In the genomic region with DNA sequence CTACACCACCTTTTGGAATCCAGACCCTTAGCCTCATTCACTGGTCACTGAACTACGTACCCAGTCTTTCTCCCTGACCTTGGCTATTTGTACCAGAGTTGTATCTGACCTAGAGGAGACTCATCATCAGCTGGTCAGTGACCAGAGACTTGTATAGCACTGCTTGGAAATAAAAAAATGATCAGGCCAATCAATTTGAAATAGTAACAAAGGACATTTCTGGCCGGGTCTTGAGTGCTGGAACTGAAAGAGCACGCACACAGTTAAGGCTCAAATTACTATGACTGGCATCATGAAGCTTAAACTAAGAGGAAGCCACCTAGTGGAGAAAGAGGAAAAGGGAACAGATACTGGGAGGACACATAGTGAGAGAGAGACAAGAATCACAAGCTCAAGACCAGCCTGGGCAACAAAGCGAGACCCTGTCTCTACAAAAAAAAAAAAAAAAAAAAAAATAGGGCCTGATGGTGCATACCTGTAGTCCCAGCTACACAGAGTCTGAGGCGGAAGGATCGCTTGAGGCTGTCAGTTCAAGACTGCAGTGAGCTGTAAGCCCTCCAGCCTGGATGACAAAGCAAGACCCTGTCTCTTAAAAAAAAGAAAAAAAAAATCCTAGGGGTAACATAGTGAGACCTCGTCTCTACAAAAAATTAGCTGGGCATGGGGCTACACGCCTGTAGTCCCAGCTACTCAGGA, we compare ENCODE assay signal across 8 cellular contexts. TPM values are rescaled to one million over a fixed set of nuclear protein-coding genes. Genes with fewer than 3 reads are reported as not detected.
DNase-seq lines count a peak whose midpoint lies in the region; ATAC-seq and TF ChIP-seq lines count a peak whose summit lies in the region.

No MANE protein-coding gene starts in this region.

- H3T11ph ChIP-seq in H9 (ENCODE audit: low read length) = no peak overlapping the region

- H3K27ac ChIP-seq in 22Rv1 (no peak overlapping the region), H9 (ENCODE audit: insufficient read length, low read depth, low read length) (no peak overlapping the region), left lung (no peak overlapping the region), upper lobe of left lung (no peak overlapping the region)

- no peaks in the 10 kb centered on the region for H3K9me3 Mint-ChIP-seq in H9

- H3K23me2 ChIP-seq in H9 (ENCODE audit: insufficient read length, low read depth, low read length, poor library complexity, severe bottlenecking) = no peaks in the 10 kb centered on the region

- H3K9me3 ChIP-seq in H9 (ENCODE audit: control insufficient read depth, low read depth, low read length) (no peaks in the 10 kb centered on the region), left lung (no peaks in the 10 kb centered on the region), upper lobe of left lung (no peaks in the 10 kb centered on the region)

- no peak overlapping the region for H4K91ac ChIP-seq in H9 (ENCODE audit: insufficient read length, low read depth, low read length)

- no peak overlapping the region for H2BK5ac ChIP-seq in H9 (ENCODE audit: insufficient read length, low read length)

- H3K23ac ChIP-seq in H9 (ENCODE audit: insufficient read length, low read depth, low read length) = no peak overlapping the region

- no peak overlapping the region for H2BK15ac ChIP-seq in H9 (ENCODE audit: low read depth, low read length)

- H3K79me2 ChIP-seq in H9 (ENCODE audit: insufficient read depth, low read length) = no peaks in the 10 kb centered on the region

- H2BK20ac ChIP-seq in H9 (ENCODE audit: low read depth, low read length, poor library complexity, severe bottlenecking) = no peak overlapping the region

- H3K36me3 ChIP-seq in GM06990 (ENCODE audit: control insufficient read depth, insufficient read depth, low read length) (no peaks in the 10 kb centered on the region), left lung (no peaks in the 10 kb centered on the region), upper lobe of left lung (no peaks in the 10 kb centered on the region)

- H4K20me1 ChIP-seq in H9 (ENCODE audit: control insufficient read depth, insufficient read depth, insufficient read length) = no peaks in the 10 kb centered on the region

- H3K4me3 ChIP-seq in GM06990 (replicated peaks; ENCODE audit: low read depth, low read length) (no peak overlapping the region), left lung (no peak overlapping the region), upper lobe of left lung (no peak overlapping the region)

- in situ Hi-C loops in KBM-7 (cut with MboI; ENCODE audit: low pct_unique_long_range_greater_than_20kb, low sequenced_read_pairs) = no loop called here

- peak overlapping the region in 1 of 3 experiments; percentile 73; a peak in 1 of 7 replicates for H3K27ac Mint-ChIP-seq in H9

- peaks cover 8% of the 10 kb centered on the region for H3K4me1 ChIP-seq in H9 (ENCODE audit: insufficient read depth, low read length)
- peaks cover 0 to 7% of the 10 kb centered on the region in 2 donors for H3K4me1 ChIP-seq in left lung
- H3K4me1 ChIP-seq in upper lobe of left lung = peaks cover 0 to 4% (median 0%) of the 10 kb centered on the region in 4 donors

- WGBS in H9 (ENCODE audit: extremely low coverage, insufficient read length, low lambda C conversion rate) = no CpG with 5 or more reads among the region's 8 CpGs
- WGBS in upper lobe of left lung, 2 donors = 47 to 51% methylated on average over 8 of the region's 8 CpGs

- DNase-seq in GM06990 (ENCODE audit: extremely low read depth, insufficient read length) = peak; percentile 46
- DNase-seq in H9 = peak; percentile 46
- DNase-seq in KBM-7 = peak; percentile 85
- DNase-seq in OCI-M1 (lab: John Stamatoyannopoulos, UW) = peak; percentile 90
- peak; percentile 31 for DNase-seq in cerebellum (ENCODE audit: low spot score)
- no peak for DNase-seq in left lung
- DNase-seq in upper lobe of left lung = no peak

- no peak overlapping the region for H4K5ac ChIP-seq in H9 (ENCODE audit: insufficient read length, low read depth, low read length)

- no peak for TF ChIP-seq EP300 in upper lobe of left lung (IDR thresholded peaks at IDR 0.05)

- intact Hi-C loops in left lung (cut with DNase I) = loop anchor here in 1 of 2 donors (10.0 kb wide), 1 partner anchor 293 kb away; no protein-coding TSS in a partner anchor

- peak overlapping the region; percentile 12 for H3K4me2 ChIP-seq in H9 (ENCODE audit: insufficient read depth, insufficient read length, low read length)

- TF ChIP-seq CTCF in 22Rv1 (IDR thresholded peaks at IDR 0.05) = peak; percentile 86
- peak; percentile 69 for TF ChIP-seq CTCF in GM06990 (IDR thresholded peaks at IDR 0.05; ENCODE audit: insufficient read depth, low read length, poor library complexity, severe bottlenecking)
- peak; percentile 79 for TF ChIP-seq CTCF in H9 (conservative IDR thresholded peaks at IDR 0.05)
- peak; percentile 43 to 70 for TF ChIP-seq CTCF in left lung (IDR thresholded peaks at IDR 0.05)
- TF ChIP-seq CTCF in upper lobe of left lung (IDR thresholded peaks at IDR 0.05) = peak; percentile 20 to 73 (median 57)

- H2BK120ac ChIP-seq in H9 (ENCODE audit: low read depth, low read length, poor library complexity, severe bottlenecking) = no peak overlapping the region

- H4K8ac ChIP-seq in H9 (replicated peaks; ENCODE audit: insufficient read length, low read depth, low read length) = no peak overlapping the region

- H2AFZ ChIP-seq in H9 (ENCODE audit: low read length) = peak overlapping the region; percentile 97

- ATAC-seq in left lung (peak; percentile 98), upper lobe of left lung (ENCODE audit: low FRiP score in 2 of 2) (peak; percentile 79 to 92)

- H3K27me3 ChIP-seq in GM06990 (replicated peaks; ENCODE audit: control insufficient read depth, insufficient read depth, low read length) (no peaks in the 10 kb centered on the region), H9 (ENCODE audit: insufficient read depth, low read length) (no peaks in the 10 kb centered on the region), left lung (peaks cover 0 to 6% of the 10 kb centered on the region in 2 donors), upper lobe of left lung (no peaks in the 10 kb centered on the region)

- no peak overlapping the region for H3K14ac ChIP-seq in H9 (ENCODE audit: insufficient read depth, low read length)

- no peak overlapping the region for H3K9ac ChIP-seq in H9 (ENCODE audit: extremely low read depth, insufficient read length, low read length)

- no peak for TF ChIP-seq POLR2A in upper lobe of left lung (IDR thresholded peaks at IDR 0.05)

- H3K36me3 Mint-ChIP-seq in H9 (ENCODE audit: insufficient read depth in 1 of 3, low read depth in 3 of 3) = no peaks in the 10 kb centered on the region

- H3K18ac ChIP-seq in H9 (ENCODE audit: insufficient read length, low read depth, low read length) = no peak overlapping the region

- no peak overlapping the region for H3K56ac ChIP-seq in H9 (ENCODE audit: insufficient read length, low read depth, low read length)

- no peaks in the 10 kb centered on the region for H3K79me1 ChIP-seq in H9 (ENCODE audit: insufficient read depth, low read depth, low read length, poor library complexity, severe bottlenecking)

- no peak overlapping the region for H2BK12ac ChIP-seq in H9 (ENCODE audit: insufficient read length, low read depth, low read length)

- H3K4me3 Mint-ChIP-seq in H9 = peak overlapping the region; percentile 14 to 33; a peak in 3 of 5 replicates

- H3K4ac ChIP-seq in H9 (ENCODE audit: low read depth, low read length) = no peak overlapping the region

- H2AK5ac ChIP-seq in H9 (ENCODE audit: insufficient read length, low read length) = no peak overlapping the region

- H3K4me1 Mint-ChIP-seq in H9 = peaks cover 14 to 19% of the 10 kb centered on the region in 2 experiments

- no peaks in the 10 kb centered on the region for H3K27me3 Mint-ChIP-seq in H9 (ENCODE audit: low read depth)

RNA-seq across cellular contexts. Expression of gene SRP19, which starts 12.8 kb away (rescaled TPM):
- total RNA-seq in H9 (2021) (78.9 and 82.5 TPM in 2 replicates), cerebellum (32.0 TPM), left lung (10 to 100 TPM; 38.5 to 38.7 TPM), upper lobe of left lung (10 to 100 TPM; 27.3 to 90.1 (median 38.9) TPM)

Comparison
In these comparisons a context has a peak if more than half of its experiments do, and no peak if none do; other contexts are left out.
1. DNase-seq: peak in GM06990 (single experiment), H9 (single experiment), KBM-7 (single experiment), OCI-M1 (single experiment) and cerebellum (single experiment); none in left lung (0 of 2) and upper lobe of left lung (0 of 2).
2. Peak in every context shown above with its lines, with median percentiles within 50 percentile points of each other: CTCF ChIP-seq.